Comparison of ENCODE assay signal across 1 cellular context in the genomic region with DNA sequence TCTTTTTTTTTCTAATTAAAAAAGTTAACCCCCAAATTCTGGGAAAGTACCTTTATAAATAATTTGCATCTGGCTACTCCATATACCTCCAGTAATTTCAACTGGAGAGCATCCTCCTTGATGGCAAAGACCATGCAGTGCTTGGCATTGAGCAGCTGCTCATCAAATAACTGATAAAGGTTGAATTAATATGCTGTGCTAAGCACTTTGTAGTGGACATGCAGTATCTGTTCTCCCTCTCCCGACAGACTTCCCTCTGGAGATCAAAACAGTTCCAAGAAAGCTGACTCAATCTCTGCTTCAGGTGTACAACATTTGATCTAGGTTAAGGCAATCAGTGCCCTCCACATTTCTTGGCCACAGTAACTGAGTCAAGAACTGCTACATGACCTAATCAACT.
TF ChIP-seq lines count a peak whose summit lies in the region.

No MANE protein-coding gene starts in this region.

TF ChIP-seq in HepG2, 621 proteins besides CTCF, POLR2A, EP300 and RAD21:
- TF ChIP-seq, protein P1, sequence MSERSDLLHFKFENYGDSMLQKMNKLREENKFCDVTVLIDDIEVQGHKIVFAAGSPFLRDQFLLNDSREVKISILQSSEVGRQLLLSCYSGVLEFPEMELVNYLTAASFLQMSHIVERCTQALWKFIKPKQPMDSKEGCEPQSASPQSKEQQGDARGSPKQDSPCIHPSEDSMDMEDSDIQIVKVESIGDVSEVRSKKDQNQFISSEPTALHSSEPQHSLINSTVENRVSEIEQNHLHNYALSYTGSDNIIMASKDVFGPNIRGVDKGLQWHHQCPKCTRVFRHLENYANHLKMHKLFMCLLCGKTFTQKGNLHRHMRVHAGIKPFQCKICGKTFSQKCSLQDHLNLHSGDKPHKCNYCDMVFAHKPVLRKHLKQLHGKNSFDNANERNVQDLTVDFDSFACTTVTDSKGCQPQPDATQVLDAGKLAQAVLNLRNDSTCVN (CRISPR knock-in tag; IDR thresholded peaks at IDR 0.05; ENCODE audit: borderline replicate concordance) = no peak
- no peak for TF ChIP-seq EEA1 (CRISPR knock-in tag; IDR thresholded peaks at IDR 0.05; ENCODE audit: borderline replicate concordance)
- TF ChIP-seq MAFF (IDR thresholded peaks at IDR 0.05; ENCODE audit: low read depth, low read length) = peak; percentile 91
- TF ChIP-seq MAFK (conservative IDR thresholded peaks at IDR 0.05 in 1 of 2, IDR thresholded peaks at IDR 0.05 in 1 of 2; ENCODE audit: low read length in 2 of 2) = peak; percentile 87 to 95
TF ChIP-seq in HepG2: peak in this region for 2.
